In genomic region chr21:34342476-34342875, GRCh38 we compare ENCODE assay signal across 35 cellular contexts. TPM values are rescaled to one million over a fixed set of nuclear protein-coding genes. Genes with fewer than 3 reads are reported as not detected.
"Had no signal": no experiment of that assay in that cellular context is flagged by ENCODE, and none has a peak within 500 bp of the region (broad histone marks: within the 10 kb centered on the region; RNA-seq: fewer than 3 reads in every experiment).

No MANE protein-coding gene starts in this region.

- H3K4me1 ChIP-seq: pancreas, suprapubic skin, uterus had no signal

- H3K4me2 ChIP-seq: hepatocyte, smooth muscle cell had no signal

- H3K9me3 ChIP-seq: gastroesophageal sphincter, left lung, neutrophil, pancreas, right atrium auricular region, suprapubic skin, transverse colon, upper lobe of right lung, uterus had no signal

- H3K27ac Mint-ChIP-seq: stimulated activated naive CD8-positive, alpha-beta T cell treated with anti-CD3 and anti-CD28 coated beads, Interleukin-15, amount 100 ng/mL, for 72 hours had no signal

- H3K4me3 Mint-ChIP-seq: naive thymus-derived CD4-positive, alpha-beta T cell; stimulated activated naive CD8-positive, alpha-beta T cell treated with anti-CD3 and anti-CD28 coated beads, Interleukin-15, amount 100 ng/mL, for 72 hours had no signal

- H3K36me3 ChIP-seq: gastroesophageal sphincter, heart left ventricle, left lung, neutrophil, pancreas, right atrium auricular region, suprapubic skin, transverse colon, upper lobe of right lung, uterus had no signal

- H3K4me3 ChIP-seq: dorsolateral prefrontal cortex, gastroesophageal sphincter, heart left ventricle, hepatocyte, left lung, pancreas, right atrium auricular region, smooth muscle cell, suprapubic skin, transverse colon, upper lobe of right lung, uterus had no signal

- ATAC-seq: esophagus mucosa; gastroesophageal sphincter; heart left ventricle; left cardiac atrium; left lung; naive thymus-derived CD4-positive, alpha-beta T cell; pancreas; sciatic nerve; stimulated activated naive CD8-positive, alpha-beta T cell treated with anti-CD3 and anti-CD28 coated beads, Interleukin-15, amount 100 ng/mL, for 72 hours; upper lobe of right lung had no signal

- DNase-seq: cortex of kidney; dorsolateral prefrontal cortex; effector CD4-positive, alpha-beta T cell; foreskin fibroblast; heart left ventricle; kidney; left cardiac atrium; left lung; mesendoderm; midbrain; naive thymus-derived CD4-positive, alpha-beta T cell; pancreas; stimulated activated CD4-positive, alpha-beta T cell treated with anti-CD3 and anti-CD28 coated beads, Interleukin-12 subunit alpha, Interleukin-12 subunit beta, amount 100 ng/mL, for 4 hours; stimulated activated CD4-positive, alpha-beta T cell treated with anti-CD3 and anti-CD28 coated beads, Interleukin-1b, Interleukin-23, amount 100 ng/mL, for 48 hours; stimulated activated CD4-positive, alpha-beta T cell treated with anti-CD3 and anti-CD28 coated beads, Interleukin-4, amount 100 ng/mL, for 1 hour; stimulated activated CD8-positive, alpha-beta memory T cell treated with anti-CD3 and anti-CD28 coated beads, Interleukin-4, amount 100 ng/mL, for 48 hours; stimulated activated naive CD4-positive, alpha-beta T cell; stimulated activated naive CD8-positive, alpha-beta T cell treated with anti-CD3 and anti-CD28 coated beads, Interleukin-15, amount 100 ng/mL, for 72 hours; transverse colon; upper lobe of right lung; uterus had no signal

- H3K27me3 ChIP-seq: dorsolateral prefrontal cortex, gastroesophageal sphincter, heart left ventricle, hepatocyte, left lung, neutrophil, pancreas, right atrium auricular region, suprapubic skin, transverse colon, upper lobe of right lung, uterus had no signal

- H3K9me3 Mint-ChIP-seq: stimulated activated naive CD8-positive, alpha-beta T cell treated with anti-CD3 and anti-CD28 coated beads, Interleukin-15, amount 100 ng/mL, for 72 hours had no signal

- H3K27ac ChIP-seq: epithelial cell of prostate, gastroesophageal sphincter, heart left ventricle, hepatocyte, left lung, neutrophil, pancreas, right atrium auricular region, suprapubic skin, transverse colon, upper lobe of right lung, uterus had no signal

- H3K27me3 Mint-ChIP-seq: stimulated activated naive CD8-positive, alpha-beta T cell treated with anti-CD3 and anti-CD28 coated beads, Interleukin-15, amount 100 ng/mL, for 72 hours had no signal

- H2AFZ ChIP-seq: hepatocyte had no signal

RNA-seq across cellular contexts. Expression of gene KCNE2, which starts 21.3 kb away (rescaled TPM):
- total RNA-seq: esophagus mucosa, heart left ventricle, kidney, left cardiac atrium, left lung, lower leg skin, lung microvascular endothelial cell, mucosa of gallbladder, omental fat pad, pancreas, posterior vena cava, right atrium auricular region, smooth muscle cell, suprapubic skin, transverse colon had no signal
- polyA plus RNA-seq: naive thymus-derived CD4-positive, alpha-beta T cell; pancreas had no signal
